In the genomic region with DNA sequence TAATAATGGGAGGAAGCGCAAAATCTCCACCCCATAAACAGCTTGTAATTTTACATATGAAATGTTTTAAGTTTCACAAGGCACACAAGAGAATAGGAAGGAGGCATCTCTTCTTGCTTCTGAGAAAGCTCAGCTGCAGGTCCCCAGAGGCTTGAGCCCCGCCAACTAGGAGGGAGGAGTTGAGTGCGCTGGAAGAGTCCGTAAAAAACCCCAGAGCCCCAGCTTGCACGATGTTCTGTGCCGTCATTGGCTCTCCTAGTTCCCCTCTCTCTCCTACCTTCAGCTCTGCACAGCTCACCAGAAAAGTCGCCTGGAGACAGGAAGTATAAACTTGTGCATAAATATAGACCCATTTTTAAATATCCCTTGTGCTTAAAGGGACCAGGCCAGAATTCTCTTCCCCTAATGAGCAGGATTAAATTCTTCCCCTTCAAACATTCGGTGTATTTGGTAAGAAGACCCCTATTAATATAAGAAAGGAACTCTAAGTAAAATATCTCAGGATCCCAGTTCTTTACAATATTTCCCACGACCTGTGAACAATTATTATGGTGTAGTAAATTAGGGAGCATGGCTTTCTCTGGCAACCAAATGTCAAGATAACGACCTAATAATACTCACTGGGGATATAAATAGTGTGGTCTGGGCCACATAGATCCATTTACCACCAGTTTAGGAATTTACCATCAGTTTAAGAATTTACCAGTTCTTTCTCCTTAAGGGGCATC, we compare ENCODE assay signal across 8 cellular contexts. TPM values are rescaled to one million over a fixed set of nuclear protein-coding genes. Genes with fewer than 3 reads are reported as not detected.
DNase-seq lines count a peak whose midpoint lies in the region; ATAC-seq and TF ChIP-seq lines count a peak whose summit lies in the region.

No MANE protein-coding gene starts in this region.

- no peaks in the 10 kb centered on the region for H3K9me3 ChIP-seq in Caco-2

- no peaks in the 10 kb centered on the region for H3K36me3 ChIP-seq in Caco-2 (ENCODE audit: control insufficient read depth, insufficient read depth, low read length)

- no peak for TF ChIP-seq CTCF in Caco-2 (IDR thresholded peaks at IDR 0.05; ENCODE audit: insufficient read depth in 1 of 2, low read depth in 1 of 2, low read length in 1 of 2, severe bottlenecking in 1 of 2, unreplicated experiment in 1 of 2)

- H3K4me1 ChIP-seq in Caco-2 = peaks cover 47% of the 10 kb centered on the region

- no peaks in the 10 kb centered on the region for H3K27me3 ChIP-seq in Caco-2 (replicated peaks; ENCODE audit: control insufficient read depth, insufficient read depth, low read length)

- CTCF ChIA-PET in Caco-2 (lab: Charles Lee) = interaction anchor here (2.4 kb wide), 1 partner anchor 28 kb away, joined by 10 read pairs; no protein-coding TSS in a partner anchor

- intact Hi-C loops in Caco-2 (cut with micrococcal nuclease; ENCODE audit: unreplicated experiment) = no loop called here

- H3K36me3 Mint-ChIP-seq in activated naive CD8-positive, alpha-beta T cell = peaks cover 4% of the 10 kb centered on the region
- H3K36me3 Mint-ChIP-seq in Caco-2 (ENCODE audit: insufficient read depth, unreplicated experiment) = peaks cover 5% of the 10 kb centered on the region

- no peaks in the 10 kb centered on the region for H3K27me3 Mint-ChIP-seq in activated naive CD8-positive, alpha-beta T cell
- no peaks in the 10 kb centered on the region for H3K27me3 Mint-ChIP-seq in Caco-2 (ENCODE audit: insufficient read depth, unreplicated experiment)

- ATAC-seq in GM18870 (IDR thresholded peaks at IDR 0.05; ENCODE audit: unreplicated experiment) (peak; percentile 99), HG02943 (IDR thresholded peaks at IDR 0.05; ENCODE audit: low read depth, unreplicated experiment) (peak; percentile 100)

- H3K4me1 Mint-ChIP-seq in activated naive CD8-positive, alpha-beta T cell (ENCODE audit: low read depth) = peaks cover 58% of the 10 kb centered on the region
- peaks cover 30% of the 10 kb centered on the region for H3K4me1 Mint-ChIP-seq in Caco-2 (ENCODE audit: low read depth, unreplicated experiment)

- H3K4me3 Mint-ChIP-seq in activated naive CD8-positive, alpha-beta T cell = peak overlapping the region; percentile 80
- H3K4me3 Mint-ChIP-seq in Caco-2 (ENCODE audit: unreplicated experiment) = no peak overlapping the region

- no peaks in the 10 kb centered on the region for H3K9me3 Mint-ChIP-seq in activated naive CD8-positive, alpha-beta T cell (ENCODE audit: low read depth)
- no peaks in the 10 kb centered on the region for H3K9me3 Mint-ChIP-seq in Caco-2 (ENCODE audit: unreplicated experiment)

- H3K27ac Mint-ChIP-seq in activated naive CD8-positive, alpha-beta T cell = peak overlapping the region; percentile 94
- no peak overlapping the region for H3K27ac Mint-ChIP-seq in Caco-2 (ENCODE audit: unreplicated experiment)

- H3K4me3 ChIP-seq in Caco-2 (ENCODE audit: low read depth, low read length) = no peak overlapping the region

- POLR2A ChIA-PET in Caco-2 (lab: Charles Lee) = interaction anchor here (0.8 kb wide), 1 partner anchor 14 kb away, joined by 3 read pairs; the partner anchor contains the start of gene GLRX

- peak; percentile 23 for DNase-seq in inferior parietal cortex (ENCODE audit: extremely low spot score)
- peak in 2 of 3 experiments; percentile 54 to 68 for DNase-seq in stimulated activated CD4-positive, alpha-beta T cell treated with anti-CD3 and anti-CD28 coated beads, TNF-alpha, amount 100 ng/mL, for 24 hours (ENCODE audit: low read depth in 3 of 3)
- no peak for DNase-seq in NCI-H1694 treated with DMSO at 0.1 percent for 48 hours (lab: John Stamatoyannopoulos, UW)
- DNase-seq in Caco-2 = no peak

- TF ChIP-seq POLR2A in Raji (IDR thresholded peaks at IDR 0.05; ENCODE audit: insufficient read depth, low read depth, low read length) = peak; percentile 17; the same call in 1 of the 2 replicates

- no TSS peak for BruUV-seq in Caco-2 (replicated peaks; lab: Mats Ljungman, UMichigan)

RNA-seq across cellular contexts. Expression of gene GLRX, which starts 13.7 kb away (rescaled TPM):
- total RNA-seq in Caco-2 (2022) = 17.9 and 26.4 TPM in 2 replicates

Comparison
In these comparisons a context has a peak if more than half of its experiments do, and no peak if none do; other contexts are left out.
1. DNase-seq: peak in inferior parietal cortex (single experiment) and stimulated activated CD4-positive, alpha-beta T cell treated with anti-CD3 and anti-CD28 coated beads, TNF-alpha, amount 100 ng/mL, for 24 hours (2 of 3); none in NCI-H1694 treated with DMSO at 0.1 percent for 48 hours (single experiment) and Caco-2 (0 of 2).